Comparison of ENCODE assay signal across 11 cellular contexts in genomic region chr17:81960130-81960958, GRCh38. TPM values are rescaled to one million over a fixed set of nuclear protein-coding genes. Genes with fewer than 3 reads are reported as not detected.
DNase-seq lines count a peak whose midpoint lies in the region; ATAC-seq and TF ChIP-seq lines count a peak whose summit lies in the region.
"Had no signal": no experiment of that assay in that cellular context is flagged by ENCODE, and none has a peak within 500 bp of the region (broad histone marks: within the 10 kb centered on the region; RNA-seq: fewer than 3 reads in every experiment).

No MANE protein-coding gene starts in this region.

- no peaks in the 10 kb centered on the region for H3K9me3 Mint-ChIP-seq in stimulated activated naive CD8-positive, alpha-beta T cell treated with anti-CD3 and anti-CD28 coated beads, Interleukin-15, amount 100 ng/mL, for 72 hours
- H3K9me3 Mint-ChIP-seq: activated T-cell treated with anti-CD3 and anti-CD28 coated beads, Interleukin-2, amount 50 U/mL, for 4 hours had no signal

- WGBS in body of pancreas, 2 donors = 3% methylated on average over 87 of the region's 98 CpGs; no CpG with 5 or more reads in 1 of the 2 donors

- peaks cover 12% of the 10 kb centered on the region for H3K4me1 Mint-ChIP-seq in stimulated activated naive CD8-positive, alpha-beta T cell treated with anti-CD3 and anti-CD28 coated beads, Interleukin-15, amount 100 ng/mL, for 72 hours

- H3K9me3 ChIP-seq in body of pancreas (no peaks in the 10 kb centered on the region), mucosa of rectum (ENCODE audit: control insufficient read depth in 2 of 2, low read length in 2 of 2) (no peaks in the 10 kb centered on the region)

- H3K27me3 Mint-ChIP-seq in stimulated activated naive CD8-positive, alpha-beta T cell treated with anti-CD3 and anti-CD28 coated beads, Interleukin-15, amount 100 ng/mL, for 72 hours = peaks cover 53% of the 10 kb centered on the region

- no peak overlapping the region for H3K9ac ChIP-seq in mucosa of rectum (ENCODE audit: low read depth in 1 of 2, low read length in 2 of 2)

- no peak for DNase-seq in stimulated activated naive CD8-positive, alpha-beta T cell treated with anti-CD3 and anti-CD28 coated beads, Interleukin-15, amount 100 ng/mL, for 72 hours
- DNase-seq in stimulated activated naive CD8-positive, alpha-beta T cell treated with anti-CD3 and anti-CD28 coated beads, Interleukin-15, Interleukin-2, amounts not matched to agents 100 U/mL and 50 U/mL, for 24 hours = no peak
- DNase-seq in body of pancreas (no peak), NCI-H2107 (lab: John Stamatoyannopoulos, UW) (no peak)
- no peak for DNase-seq in stimulated activated CD4-positive, alpha-beta T cell treated with anti-CD3 and anti-CD28 coated beads, Interleukin-4, amount 100 ng/mL, for 1 hour
- DNase-seq: DMS79 had no signal

- H3K27me3 ChIP-seq in body of pancreas = peaks cover 6 to 22% of the 10 kb centered on the region in 2 donors
- peaks cover 32 to 55% of the 10 kb centered on the region in 2 donors for H3K27me3 ChIP-seq in mucosa of rectum (ENCODE audit: control insufficient read depth in 2 of 2, insufficient read depth in 2 of 2, low read length in 2 of 2)

- H3K36me3 ChIP-seq in body of pancreas (replicated peaks in 1 of 2; ENCODE audit: insufficient read depth in 1 of 2, low read depth in 2 of 2) (no peaks in the 10 kb centered on the region), mucosa of rectum (ENCODE audit: control insufficient read depth in 2 of 2, insufficient read depth in 2 of 2, low read length in 2 of 2) (no peaks in the 10 kb centered on the region)

- H3K27ac Mint-ChIP-seq in stimulated activated naive CD8-positive, alpha-beta T cell treated with anti-CD3 and anti-CD28 coated beads, Interleukin-15, amount 100 ng/mL, for 72 hours = no peak overlapping the region

- no peak overlapping the region for H3K27ac ChIP-seq in body of pancreas
- no peak overlapping the region for H3K27ac ChIP-seq in mucosa of rectum (ENCODE audit: low read depth in 2 of 2, low read length in 2 of 2)

- H3K4me3 ChIP-seq in body of pancreas (no peak overlapping the region), mucosa of rectum (ENCODE audit: low read length in 2 of 2) (peak overlapping the region; percentile 13 to 30)

- TF ChIP-seq CTCF in body of pancreas (IDR thresholded peaks at IDR 0.05) = no peak

- intact Hi-C loops in body of pancreas (cut with DNase I) = no loop called here

- ATAC-seq in stimulated activated naive CD8-positive, alpha-beta T cell treated with anti-CD3 and anti-CD28 coated beads, Interleukin-15, amount 100 ng/mL, for 72 hours = peak; percentile 11
- ATAC-seq in stimulated activated naive CD8-positive, alpha-beta T cell treated with anti-CD3 and anti-CD28 coated beads, Interleukin-15, Interleukin-2, amounts not matched to agents 100 U/mL and 50 U/mL, for 24 hours = no peak
- ATAC-seq in body of pancreas = peak; percentile 8
- ATAC-seq in GM19467 (IDR thresholded peaks at IDR 0.05; ENCODE audit: unreplicated experiment) = no peak
- no peak for ATAC-seq in HG02588 (IDR thresholded peaks at IDR 0.05; ENCODE audit: unreplicated experiment)

- TF ChIP-seq POLR2A in body of pancreas (IDR thresholded peaks at IDR 0.05) = no peak

- H3K4me3 Mint-ChIP-seq in stimulated activated naive CD8-positive, alpha-beta T cell treated with anti-CD3 and anti-CD28 coated beads, Interleukin-15, amount 100 ng/mL, for 72 hours = peak overlapping the region in 1 of 2 donors; percentile 60
- H3K4me3 Mint-ChIP-seq: activated T-cell treated with anti-CD3 and anti-CD28 coated beads, Interleukin-2, amount 50 U/mL, for 4 hours had no signal

- H3K4me1 ChIP-seq in body of pancreas (peaks cover 24% of the 10 kb centered on the region), mucosa of rectum (ENCODE audit: control insufficient read depth in 2 of 2, insufficient read depth in 2 of 2, low read length in 2 of 2) (peaks cover 9 to 10% of the 10 kb centered on the region in 2 donors)

RNA-seq across cellular contexts. Expression of gene NOTUM, which starts 0.6 kb away (rescaled TPM):
- total RNA-seq in body of pancreas = under 1 TPM in 1 of 2 donors, not detected in 1; 0.33 TPM
- total RNA-seq: epithelial cell of proximal tubule had no signal

RNA-seq across cellular contexts. Expression of gene MYADML2, which starts 13.3 kb away (rescaled TPM):
- not detected for total RNA-seq in body of pancreas
- total RNA-seq: activated T-cell treated with anti-CD3 and anti-CD28 coated beads, Interleukin-2, amount 50 U/mL, for 4 hours; epithelial cell of proximal tubule had no signal

RNA-seq across cellular contexts. Expression of gene ASPSCR1, which starts 17.1 kb away (rescaled TPM):
- total RNA-seq in body of pancreas = 10 to 100 TPM; 17.9 to 57.4 TPM

RNA-seq across cellular contexts. Expression of gene PYCR1, which starts 23.2 kb away (rescaled TPM):
- 10 to 100 TPM; 38.2 to 54.2 TPM for total RNA-seq in body of pancreas

RNA-seq across cellular contexts. Expression of gene MAFG, which starts 32.8 kb away (rescaled TPM):
- total RNA-seq in body of pancreas = 10 to 100 TPM in 1 of 2 donors, 1 to 10 TPM in 1; 8.3 to 14.5 TPM

Comparison
In these comparisons a context has a peak if more than half of its experiments do, and no peak if none do; other contexts are left out.
1. ATAC-seq: peak in stimulated activated naive CD8-positive, alpha-beta T cell treated with anti-CD3 and anti-CD28 coated beads, Interleukin-15, amount 100 ng/mL, for 72 hours (single experiment) and body of pancreas (single experiment); none in stimulated activated naive CD8-positive, alpha-beta T cell treated with anti-CD3 and anti-CD28 coated beads, Interleukin-15, Interleukin-2, amounts not matched to agents 100 U/mL and 50 U/mL, for 24 hours (single experiment), GM19467 (single experiment) and HG02588 (single experiment).
2. H3K4me3 ChIP-seq: peak in mucosa of rectum (2 of 2); none in body of pancreas (0 of 2).